Comparison of ENCODE assay signal across 8 cellular contexts in genomic region chr17:49260011-49260921, GRCh38. TPM values are rescaled to one million over a fixed set of nuclear protein-coding genes. Genes with fewer than 3 reads are reported as not detected.
A peak's percentile ranks its signal among the peaks of the same experiment; 100 is the strongest.
DNase-seq lines count a peak whose midpoint lies in the region; ATAC-seq and TF ChIP-seq lines count a peak whose summit lies in the region.

No MANE protein-coding gene starts in this region.

- H3K4me3 ChIP-seq in Jurkat, Clone E6-1 (ENCODE audit: low read length) = peak overlapping the region; percentile 38
- H3K4me3 ChIP-seq in WI38 (ENCODE audit: low read depth, low read length) = peak overlapping the region; percentile 57
- H3K4me3 ChIP-seq in cardiac fibroblast (replicated peaks in 1 of 2; ENCODE audit: low read depth in 2 of 2, low read length in 2 of 2) = peak overlapping the region; percentile 45 to 48
- H3K4me3 ChIP-seq in spleen = peak overlapping the region; percentile 35 to 74 (median 47)

- no peak for ATAC-seq in GM21576 (IDR thresholded peaks at IDR 0.05; ENCODE audit: unreplicated experiment)

- TF ChIP-seq CTCF in WI38 (IDR thresholded peaks at IDR 0.05; ENCODE audit: low read depth, low read length) (no peak), cardiac fibroblast (IDR thresholded peaks at IDR 0.05; ENCODE audit: low read depth, low read length) (no peak), spleen (IDR thresholded peaks at IDR 0.05 in 8 of 11, conservative IDR thresholded peaks at IDR 0.05 in 3 of 11) (no peak)

- no peak for TF ChIP-seq POLR2A in spleen (IDR thresholded peaks at IDR 0.05)

- intact Hi-C loops in spleen (cut with DNase I; ENCODE audit: low total_unique reads) = no loop called here

- peak overlapping the region; percentile 29 to 93 (median 79) for H3K27ac ChIP-seq in spleen

- H3K27me3 ChIP-seq in spleen (replicated peaks in 1 of 7) = peaks cover 0 to 22% (median 0%) of the 10 kb centered on the region in 7 donors

- WGBS in spleen, 5 donors = 0 to 2% (median 1%) methylated on average over 17 to 82 of the region's 82 CpGs

- H3K4me1 ChIP-seq in spleen = peaks cover 0 to 30% (median 12%) of the 10 kb centered on the region in 6 donors

- H3K36me3 ChIP-seq in spleen = no peaks in the 10 kb centered on the region

- DNase-seq in EH (ENCODE audit: low read depth) (peak; percentile 91), cardiac fibroblast (ENCODE audit: low read depth in 2 of 2) (peak; percentile 81 to 92), iris pigment epithelial cell (ENCODE audit: low read depth) (peak; percentile 95), spleen (peak; percentile 94), OCI-M2 (lab: John Stamatoyannopoulos, UW; ENCODE audit: unreplicated experiment) (no peak)
- DNase-seq in Jurkat, Clone E6-1 (ENCODE audit: low read depth, low spot score) = no peak

- H3K9me3 ChIP-seq in spleen = no peaks in the 10 kb centered on the region

RNA-seq across cellular contexts. Expression of gene PHOSPHO1, which starts 29.7 kb away (rescaled TPM):
- 2.9 TPM for polyA plus RNA-seq in Jurkat, Clone E6-1 (2012; ENCODE audit: insufficient read depth, insufficient read length)
- 10 to 100 TPM in 2 of 7 donors, 1 to 10 TPM in 5; 1.5 to 12.2 (median 6.9) TPM for total RNA-seq in spleen
- polyA plus RNA-seq in spleen = 1 to 10 TPM in 1 of 3 donors, under 1 TPM in 2; 0.80 to 2.1 (median 0.96) TPM

RNA-seq across cellular contexts. Expression of gene ABI3, which starts 49.8 kb away (rescaled TPM):
- 19.8 TPM for polyA plus RNA-seq in Jurkat, Clone E6-1 (2012; ENCODE audit: insufficient read depth, insufficient read length)
- 100 to 1,000 TPM in 2 of 7 donors, 10 to 100 TPM in 5; 74.0 to 121 (median 87.2) TPM for total RNA-seq in spleen
- 10 to 100 TPM; 51.3 to 94.7 (median 56.6) TPM for polyA plus RNA-seq in spleen

RNA-seq across cellular contexts. Expression of gene GNGT2, which starts 49.9 kb away (rescaled TPM):
- 33.7 TPM for polyA plus RNA-seq in Jurkat, Clone E6-1 (2012; ENCODE audit: insufficient read depth, insufficient read length)
- total RNA-seq in spleen = 10 to 100 TPM; 17.2 to 32.9 (median 21.9) TPM
- 10 to 100 TPM; 22.7 to 42.9 (median 34.1) TPM for polyA plus RNA-seq in spleen

Comparison
In these comparisons a context has a peak if more than half of its experiments do, and no peak if none do; other contexts are left out.
1. DNase-seq: peak in EH (single experiment), cardiac fibroblast (2 of 2), iris pigment epithelial cell (single experiment) and spleen (single experiment); none in Jurkat, Clone E6-1 (single experiment) and OCI-M2 (single experiment).
2. Peak in every context shown above with its lines, with median percentiles within 50 percentile points of each other: H3K4me3 ChIP-seq.